In genomic region chr11:62857541-62857982, GRCh38 we compare ENCODE assay signal across 10 cellular contexts. TPM values are rescaled to one million over a fixed set of nuclear protein-coding genes. Genes with fewer than 3 reads are reported as not detected.
DNase-seq lines count a peak whose midpoint lies in the region; ATAC-seq and TF ChIP-seq lines count a peak whose summit lies in the region.
"Had no signal": no experiment of that assay in that cellular context is flagged by ENCODE, and none has a peak within 500 bp of the region (broad histone marks: within the 10 kb centered on the region; RNA-seq: fewer than 3 reads in every experiment).

No MANE protein-coding gene starts in this region.

- no peaks in the 10 kb centered on the region for H3K9me3 Mint-ChIP-seq in T-helper 2 cell treated with Interferon-gamma antibody and Interleukin-4, amounts not matched to agents 5 μg/mL and 100 μg/mL, for 36 hours

- no peaks in the 10 kb centered on the region for H3K27me3 ChIP-seq in dorsolateral prefrontal cortex
- H3K27me3 ChIP-seq: SJSA1 had no signal

- no peak for DNase-seq in T-helper 2 cell treated with Interferon-gamma antibody and Interleukin-4, amounts not matched to agents 5 μg/mL and 100 μg/mL, for 36 hours (ENCODE audit: low spot score)
- DNase-seq in T-helper 2 cell: no peak
- DNase-seq in NCI-H69 (lab: John Stamatoyannopoulos, UW): peak; percentile 44
- DNase-seq in dorsolateral prefrontal cortex: no peak
- peak; percentile 20 for DNase-seq in renal cortical epithelial cell (ENCODE audit: low read depth)
- no peak for DNase-seq in ecto neural progenitor cell (ENCODE audit: low spot score)

- H3K27ac Mint-ChIP-seq in T-helper 2 cell treated with Interferon-gamma antibody and Interleukin-4, amounts not matched to agents 5 μg/mL and 100 μg/mL, for 36 hours: peak overlapping the region; percentile 99

- H3K27ac ChIP-seq in dorsolateral prefrontal cortex: peak overlapping the region in 2 of 59 donors; percentile 21 to 34
- H3K27ac ChIP-seq: SJSA1 had no signal

- H3K27me3 Mint-ChIP-seq in T-helper 2 cell treated with Interferon-gamma antibody and Interleukin-4, amounts not matched to agents 5 μg/mL and 100 μg/mL, for 36 hours (ENCODE audit: low read depth): no peaks in the 10 kb centered on the region

- ATAC-seq in HG03520 (IDR thresholded peaks at IDR 0.05; ENCODE audit: unreplicated experiment): no peak
- no peak for ATAC-seq in GM19035 (IDR thresholded peaks at IDR 0.05; ENCODE audit: unreplicated experiment)

- H3K4me3 ChIP-seq in dorsolateral prefrontal cortex: peak overlapping the region in 47 of 59 donors; percentile 0 to 100 (median 90)
- H3K4me3 ChIP-seq: SJSA1 had no signal

- H3K4me3 Mint-ChIP-seq in T-helper 2 cell treated with Interferon-gamma antibody and Interleukin-4, amounts not matched to agents 5 μg/mL and 100 μg/mL, for 36 hours: peak overlapping the region; percentile 99

- peaks cover 46% of the 10 kb centered on the region for H3K36me3 Mint-ChIP-seq in T-helper 2 cell treated with Interferon-gamma antibody and Interleukin-4, amounts not matched to agents 5 μg/mL and 100 μg/mL, for 36 hours (ENCODE audit: low read depth)

- H3K4me1 Mint-ChIP-seq in T-helper 2 cell treated with Interferon-gamma antibody and Interleukin-4, amounts not matched to agents 5 μg/mL and 100 μg/mL, for 36 hours (ENCODE audit: low read depth): peaks cover 64% of the 10 kb centered on the region

- TF ChIP-seq CTCF in dorsolateral prefrontal cortex (IDR thresholded peaks at IDR 0.05 in 54 of 56, conservative IDR thresholded peaks at IDR 0.05 in 2 of 56; ENCODE audit: low read depth in 1 of 56, partially characterized antibody in 56 of 56): no peak

- intact Hi-C loops in dorsolateral prefrontal cortex (cut with DNase I): loop anchor here (5.0 to 10.0 kb wide), 4 partner anchors 70 to 263 kb away; partner anchors contain the start of genes HNRNPUL2 (in 2 of the 2), TTC9C (in 2 of the 2), TMEM179B (in 1 of the 2) and TUT1 (in 1 of the 2)

RNA-seq across cellular contexts. Expression of gene WDR74, which starts 18.2 kb away (rescaled TPM):
- total RNA-seq in dorsolateral prefrontal cortex (10 to 100 TPM; 23.7 to 53.8 (median 36.2) TPM), renal cortical epithelial cell (42.8 and 59.9 TPM in 2 replicates)

RNA-seq across cellular contexts. Expression of gene SLC3A2, which starts 23.1 kb away (rescaled TPM):
- 100 to 1,000 TPM; 101 to 299 (median 140) TPM for total RNA-seq in dorsolateral prefrontal cortex
- 95.0 and 163 TPM in 2 replicates for total RNA-seq in renal cortical epithelial cell

RNA-seq across cellular contexts. Expression of gene TEX54, which starts 24.9 kb away (rescaled TPM):
- total RNA-seq in dorsolateral prefrontal cortex (1 to 10 TPM in 1 of 120 experiments, not detected in 119; 2.6 TPM), renal cortical epithelial cell (not detected in 2 replicates)
- total RNA-seq: SJSA1, urinary bladder had no signal

RNA-seq across cellular contexts. Expression of gene STX5, which starts 25.7 kb away (rescaled TPM):
- total RNA-seq in dorsolateral prefrontal cortex: 10 to 100 TPM; 32.4 to 53.5 (median 41.9) TPM
- 23.1 and 38.8 TPM in 2 replicates for total RNA-seq in renal cortical epithelial cell

RNA-seq across cellular contexts. Expression of gene NXF1, which starts 52.3 kb away (rescaled TPM):
- total RNA-seq in dorsolateral prefrontal cortex: 100 to 1,000 TPM in 2 of 120 experiments, 10 to 100 TPM in 118; 45.9 to 110 (median 66.3) TPM
- total RNA-seq in renal cortical epithelial cell: 7.6 and 50.3 TPM in 2 replicates

Comparison
In these comparisons a context has a peak if more than half of its experiments do, and no peak if none do; other contexts are left out.
1. DNase-seq: peak in NCI-H69 (single experiment) and renal cortical epithelial cell (single experiment); none in T-helper 2 cell treated with Interferon-gamma antibody and Interleukin-4, amounts not matched to agents 5 μg/mL and 100 μg/mL, for 36 hours (single experiment), T-helper 2 cell (0 of 5), dorsolateral prefrontal cortex (0 of 10) and ecto neural progenitor cell (single experiment).